ENCODE assay signal across 16 cellular contexts in the genomic region with DNA sequence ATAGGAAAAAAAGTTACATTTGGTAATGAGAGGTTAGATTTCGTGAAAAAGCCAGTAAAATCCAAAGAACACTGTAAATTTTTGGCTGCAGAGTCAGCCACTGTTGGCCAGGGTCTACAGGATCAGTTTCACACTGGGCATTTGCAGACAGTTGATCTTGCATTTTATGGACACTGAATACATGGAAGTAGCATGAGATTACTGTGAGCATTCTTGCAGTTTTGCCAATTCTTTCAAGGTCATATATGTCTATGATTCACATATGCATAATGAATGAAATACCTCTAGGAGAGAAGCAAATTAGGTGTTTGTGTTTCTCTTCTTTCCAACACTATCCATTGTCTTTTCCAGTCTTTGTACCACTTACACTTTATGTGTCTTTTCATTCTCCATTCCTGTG.
DNase-seq lines count a peak whose midpoint lies in the region; ATAC-seq and TF ChIP-seq lines count a peak whose summit lies in the region.
"Had no signal": no experiment of that assay in that cellular context is flagged by ENCODE, and none has a peak within 500 bp of the region (broad histone marks: within the 10 kb centered on the region; RNA-seq: fewer than 3 reads in every experiment).

No MANE protein-coding gene starts in this region.

- DNase-seq in GM23248 (peak; percentile 10), amniotic epithelial cell (ENCODE audit: low read depth) (peak; percentile 43), fibroblast of pulmonary artery (ENCODE audit: low read depth) (peak; percentile 18), medulla oblongata (ENCODE audit: extremely low spot score) (no peak), nephron progenitor cell (no peak)
- no peak for DNase-seq in activated naive CD4-positive, alpha-beta T cell treated with anti-CD3 and anti-CD28 coated beads, Interleukin-2, amount 50 U/mL, for 72 hours (ENCODE audit: low spot score in 2 of 2)
- DNase-seq: CD8-positive, alpha-beta T cell; COR-L47; DMS153; DMS79 treated with DMSO at 0.1 percent for 48 hours; GF-D8; HFFc6 had no signal

- no peak overlapping the region for H3K4me3 ChIP-seq in GM23248
- no peak overlapping the region for H3K4me3 ChIP-seq in fibroblast of pulmonary artery (replicated peaks; ENCODE audit: low read depth, low read length)
- H3K4me3 ChIP-seq: HAP-1 had no signal

- H3K36me3 ChIP-seq in GM23248 (ENCODE audit: low read depth) = no peaks in the 10 kb centered on the region
- H3K36me3 ChIP-seq: HAP-1 had no signal

- H3K4me1 ChIP-seq in GM23248 (ENCODE audit: insufficient read depth) = no peaks in the 10 kb centered on the region
- H3K4me1 ChIP-seq: HAP-1 had no signal

- no peak overlapping the region for H3K27ac Mint-ChIP-seq in nephron progenitor cell
- no peak overlapping the region for H3K27ac Mint-ChIP-seq in activated naive CD4-positive, alpha-beta T cell treated with anti-CD3 and anti-CD28 coated beads, Interleukin-2, amount 50 U/mL, for 72 hours
- H3K27ac Mint-ChIP-seq: CD14-positive monocyte; CD8-positive, alpha-beta T cell; HFFc6 had no signal

- no peak for ATAC-seq in HG03521 (IDR thresholded peaks at IDR 0.05; ENCODE audit: unreplicated experiment)
- ATAC-seq in activated naive CD4-positive, alpha-beta T cell treated with anti-CD3 and anti-CD28 coated beads, Interleukin-2, amount 50 U/mL, for 72 hours = no peak
- ATAC-seq: CD8-positive, alpha-beta T cell; HepG2 had no signal

- H3K4me3 Mint-ChIP-seq in nephron progenitor cell = no peak overlapping the region
- H3K4me3 Mint-ChIP-seq: CD14-positive monocyte; CD8-positive, alpha-beta T cell; HFFc6 had no signal

- no peak overlapping the region for H3K27ac ChIP-seq in GM23248

- H3K9ac ChIP-seq in GM23248 = no peak overlapping the region

- no peak overlapping the region for H2AFZ ChIP-seq in GM23248

- H3K9me2 ChIP-seq in GM23248 (ENCODE audit: insufficient read depth) = no peaks in the 10 kb centered on the region

- TF ChIP-seq CTCF in fibroblast of pulmonary artery (IDR thresholded peaks at IDR 0.05; ENCODE audit: low read length, missing control alignments) = no peak
- TF ChIP-seq CTCF in nephron progenitor cell (IDR thresholded peaks at IDR 0.05) = no peak

- no peaks in the 10 kb centered on the region for H3K36me3 Mint-ChIP-seq in nephron progenitor cell (ENCODE audit: low read depth)
- H3K36me3 Mint-ChIP-seq in activated naive CD4-positive, alpha-beta T cell treated with anti-CD3 and anti-CD28 coated beads, Interleukin-2, amount 50 U/mL, for 72 hours = no peaks in the 10 kb centered on the region
- H3K36me3 Mint-ChIP-seq: CD14-positive monocyte; CD8-positive, alpha-beta T cell had no signal

- H3K9me3 Mint-ChIP-seq in nephron progenitor cell = no peaks in the 10 kb centered on the region
- H3K9me3 Mint-ChIP-seq in activated naive CD4-positive, alpha-beta T cell treated with anti-CD3 and anti-CD28 coated beads, Interleukin-2, amount 50 U/mL, for 72 hours = no peaks in the 10 kb centered on the region
- H3K9me3 Mint-ChIP-seq: HFFc6 had no signal

- no peaks in the 10 kb centered on the region for H3F3A ChIP-seq in GM23248 (ENCODE audit: insufficient read depth)

- H3K79me2 ChIP-seq in GM23248 (ENCODE audit: insufficient read depth) = no peaks in the 10 kb centered on the region

- in situ Hi-C loops in GM23248 (cut with MboI) = no loop called here

- no peaks in the 10 kb centered on the region for H4K20me1 ChIP-seq in GM23248 (ENCODE audit: insufficient read depth)

- no peaks in the 10 kb centered on the region for H3K27me3 ChIP-seq in GM23248 (replicated peaks; ENCODE audit: insufficient read depth)

- H3K4me2 ChIP-seq in GM23248 (ENCODE audit: unreplicated experiment) = no peak overlapping the region

- peaks cover 6% of the 10 kb centered on the region for H3K27me3 Mint-ChIP-seq in nephron progenitor cell (ENCODE audit: low read depth, poor library complexity)

- H3K4me1 Mint-ChIP-seq in nephron progenitor cell = no peaks in the 10 kb centered on the region
- H3K4me1 Mint-ChIP-seq: CD14-positive monocyte had no signal

- H3K9me3 ChIP-seq in GM23248 (ENCODE audit: low read depth) = no peaks in the 10 kb centered on the region
- H3K9me3 ChIP-seq: HAP-1 had no signal

- 0% methylated on average over 1 of the region's 1 CpG for WGBS in GM23248 (ENCODE audit: low coverage in 1 of 2, low lambda C conversion rate in 2 of 2, missing lambda C conversion rate in 2 of 2), 2 experiments

Comparison
In these comparisons a context has a peak if more than half of its experiments do, and no peak if none do; other contexts are left out.
1. DNase-seq: peak in GM23248 (single experiment), amniotic epithelial cell (single experiment) and fibroblast of pulmonary artery (single experiment); none in medulla oblongata (single experiment), nephron progenitor cell (single experiment) and activated naive CD4-positive, alpha-beta T cell treated with anti-CD3 and anti-CD28 coated beads, Interleukin-2, amount 50 U/mL, for 72 hours (0 of 2).